In genomic region chr6:37382954-37383353, GRCh38 we compare ENCODE assay signal across 14 cellular contexts.
"Had no signal": no experiment of that assay in that cellular context is flagged by ENCODE, and none has a peak within 500 bp of the region (broad histone marks: within the 10 kb centered on the region; RNA-seq: fewer than 3 reads in every experiment).

No MANE protein-coding gene starts in this region.

- H3K27ac ChIP-seq: coronary artery, gastrocnemius medialis, left ventricle myocardium inferior, ovary had no signal

- H3K9me3 ChIP-seq: gastrocnemius medialis, left ventricle myocardium inferior, ovary had no signal

- H3K27me3 ChIP-seq: gastrocnemius medialis, ovary had no signal

- ATAC-seq: gastrocnemius medialis had no signal

- FAIRE-seq: keratinocyte had no signal

- H3K36me3 ChIP-seq: ovary had no signal

- H3K27ac Mint-ChIP-seq: activated naive CD4-positive, alpha-beta T cell treated with anti-CD3 and anti-CD28 coated beads, Interleukin-2, amount 50 U/mL, for 24 hours; nephron had no signal

- H3K4me1 ChIP-seq: gastrocnemius medialis, left ventricle myocardium inferior had no signal

- H3K4me1 Mint-ChIP-seq: activated naive CD4-positive, alpha-beta T cell treated with anti-CD3 and anti-CD28 coated beads, Interleukin-2, amount 50 U/mL, for 24 hours; nephron had no signal

- H3K9me3 Mint-ChIP-seq: activated naive CD4-positive, alpha-beta T cell treated with anti-CD3 and anti-CD28 coated beads, Interleukin-2, amount 50 U/mL, for 24 hours; nephron had no signal

- H3K4me3 ChIP-seq: coronary artery, gastrocnemius medialis, left ventricle myocardium inferior, ovary had no signal

- H3K27me3 Mint-ChIP-seq: activated naive CD4-positive, alpha-beta T cell treated with anti-CD3 and anti-CD28 coated beads, Interleukin-2, amount 50 U/mL, for 24 hours had no signal

- H3K4me3 Mint-ChIP-seq: activated naive CD4-positive, alpha-beta T cell treated with anti-CD3 and anti-CD28 coated beads, Interleukin-2, amount 50 U/mL, for 24 hours; nephron had no signal

- DNase-seq: activated T-cell treated with anti-CD3 and anti-CD28 coated beads, Interleukin-2, amount 50 U/mL, for 1 hour; caudate nucleus; effector CD4-positive, alpha-beta T cell; gastrocnemius medialis; left ventricle myocardium inferior; mesenchymal stem cell; ovary; stimulated activated CD4-positive, alpha-beta T cell treated with anti-CD3 and anti-CD28 coated beads, Interleukin-12 subunit alpha, Interleukin-12 subunit beta, amount 100 ng/mL, for 4 hours; substantia nigra; trophoblast cell had no signal
